ENCODE assay signal across 9 cellular contexts in genomic region chr16:20554689-20555088, GRCh38. TPM values are rescaled to one million over a fixed set of nuclear protein-coding genes. Genes with fewer than 3 reads are reported as not detected.
"Had no signal": no experiment of that assay in that cellular context is flagged by ENCODE, and none has a peak within 500 bp of the region (broad histone marks: within the 10 kb centered on the region; RNA-seq: fewer than 3 reads in every experiment).

No MANE protein-coding gene starts in this region.

RNA-seq across cellular contexts. Expression of gene ACSM2B, which starts 21.5 kb away (rescaled TPM):
- total RNA-seq: LHCN-M2, MCF 10A, NCI-H460, OCI-LY7, PC-9, Right ventricle myocardium inferior, RPMI7951, SJCRH30, SK-MEL-5 had no signal
